Comparison of ENCODE assay signal across 21 cellular contexts in genomic region chr6:124873066-124873410, GRCh38.
DNase-seq lines count a peak whose midpoint lies in the region; ATAC-seq and TF ChIP-seq lines count a peak whose summit lies in the region.
"Had no signal": no experiment of that assay in that cellular context is flagged by ENCODE, and none has a peak within 500 bp of the region (broad histone marks: within the 10 kb centered on the region; RNA-seq: fewer than 3 reads in every experiment).

No MANE protein-coding gene starts in this region.

- H3K9me3 ChIP-seq in mucosa of descending colon: no peaks in the 10 kb centered on the region
- H3K9me3 ChIP-seq: esophagus squamous epithelium, left lung, testis had no signal

- H3K4me3 ChIP-seq in mucosa of descending colon: no peak overlapping the region
- H3K4me3 ChIP-seq: esophagus squamous epithelium, left lung, testis had no signal

- H3K36me3 ChIP-seq in mucosa of descending colon (ENCODE audit: low read depth): no peaks in the 10 kb centered on the region
- H3K36me3 ChIP-seq: esophagus squamous epithelium, left lung had no signal

- TF ChIP-seq CTCF in mucosa of descending colon (IDR thresholded peaks at IDR 0.05): no peak

- no peaks in the 10 kb centered on the region for H3K4me1 ChIP-seq in mucosa of descending colon (ENCODE audit: low read depth)
- H3K4me1 ChIP-seq: esophagus squamous epithelium, left lung, testis had no signal

- ATAC-seq in GM18498 (IDR thresholded peaks at IDR 0.05; ENCODE audit: unreplicated experiment) (peak; percentile 33), GM19043 (IDR thresholded peaks at IDR 0.05; ENCODE audit: low read depth, unreplicated experiment) (peak; percentile 18), HG02678 (IDR thresholded peaks at IDR 0.05; ENCODE audit: unreplicated experiment) (peak; percentile 10), HG03354 (IDR thresholded peaks at IDR 0.05; ENCODE audit: poor library complexity, severe bottlenecking, unreplicated experiment) (peak; percentile 26), mucosa of descending colon (no peak)
- no peak for ATAC-seq in stimulated activated naive CD8-positive, alpha-beta T cell treated with anti-CD3 and anti-CD28 coated beads, Interleukin-15, Interleukin-2, amounts not matched to agents 100 U/mL and 50 U/mL, for 24 hours
- ATAC-seq: left lung, Right ventricle myocardium inferior, T-cell had no signal

- intact Hi-C loops in mucosa of descending colon (cut with DNase I, micrococcal nuclease): no loop called here

- DNase-seq in stimulated activated naive CD8-positive, alpha-beta T cell treated with anti-CD3 and anti-CD28 coated beads, Interleukin-15, Interleukin-2, amounts not matched to agents 100 U/mL and 50 U/mL, for 24 hours: no peak
- DNase-seq in mucosa of descending colon: no peak
- DNase-seq in putamen (ENCODE audit: low spot score): no peak
- no peak for DNase-seq in SHP77 treated with DMSO at 0.1 percent for 48 hours (lab: John Stamatoyannopoulos, UW)
- DNase-seq: activated CD4-positive, alpha-beta T cell treated with anti-CD3 and anti-CD28 coated beads, Interleukin-2, amount 50 U/mL, for 1 hour; activated naive CD4-positive, alpha-beta T cell treated with Interleukin-2 at 50 U/mL for 16 hours; activated T-cell treated with anti-CD3 and anti-CD28 coated beads for 4 hours; aorta; COR-L47; effector CD4-positive, alpha-beta T cell; esophagus squamous epithelium; left lung; NCI-H2081; NCI-H524; T-cell; testis had no signal

Comparison
In these comparisons a context has a peak if more than half of its experiments do, and no peak if none do; other contexts are left out.
1. ATAC-seq: peak in GM18498 (single experiment), GM19043 (single experiment), HG02678 (single experiment) and HG03354 (single experiment); none in stimulated activated naive CD8-positive, alpha-beta T cell treated with anti-CD3 and anti-CD28 coated beads, Interleukin-15, Interleukin-2, amounts not matched to agents 100 U/mL and 50 U/mL, for 24 hours (single experiment) and mucosa of descending colon (single experiment).